ENCODE assay signal across 25 cellular contexts in genomic region chr7:8285155-8285554, GRCh38.
"Had no signal": no experiment of that assay in that cellular context is flagged by ENCODE, and none has a peak within 500 bp of the region (broad histone marks: within the 10 kb centered on the region; RNA-seq: fewer than 3 reads in every experiment).

No MANE protein-coding gene starts in this region.

- H3K4me2 ChIP-seq: KMS-11 had no signal

- DNase-seq: activated CD4-positive, alpha-beta memory T cell treated with anti-CD3 and anti-CD28 coated beads for 36 hours; activated CD4-positive, alpha-beta T cell treated with anti-CD3 and anti-CD28 coated beads, Interleukin-2, amount 10 ng/mL, durations not matched to agents 7 days and 5 days; activated CD4-positive, CD25-positive, alpha-beta regulatory T cell; activated CD8-positive, alpha-beta memory T cell treated with anti-CD3 and anti-CD28 coated beads for 24 hours; activated gamma-delta T cell treated with Interleukin-2 at 50 U/mL for 16 hours; activated naive CD4-positive, alpha-beta T cell treated with anti-CD3 and anti-CD28 coated beads, Interleukin-2, amount 10 ng/mL, durations not matched to agents 7 days and 5 days; activated naive CD8-positive, alpha-beta T cell treated with anti-CD3 and anti-CD28 coated beads for 36 hours; activated T-cell treated with anti-CD3 and anti-CD28 coated beads, Interleukin-2, amount 50 U/mL, for 48 hours; brain microvascular endothelial cell; NCI-H1092; NCI-H1694 treated with DMSO at 0.1 percent for 48 hours; NCI-H2029 treated with DMSO at 0.1 percent for 48 hours; NCI-H510A; NCI-H526 treated with DMSO at 0.1 percent for 48 hours; NK-92 treated with Interleukin-12 subunit alpha and Interleukin-12 subunit beta, amount 100 ng/mL, for 24 hours; OCI-M1; Peyer's patch; SHP77 treated with DMSO at 0.1 percent for 48 hours; T-cell; T-helper 2 cell; T1000 had no signal

- H3K4me3 Mint-ChIP-seq: activated CD4-positive, alpha-beta memory T cell treated with anti-CD3 and anti-CD28 coated beads for 36 hours; activated CD4-positive, alpha-beta T cell treated with anti-CD3 and anti-CD28 coated beads, Interleukin-2, amount 10 ng/mL, durations not matched to agents 7 days and 5 days; activated naive CD4-positive, alpha-beta T cell treated with anti-CD3 and anti-CD28 coated beads, Interleukin-2, amount 10 ng/mL, durations not matched to agents 7 days and 5 days; activated naive CD8-positive, alpha-beta T cell treated with anti-CD3 and anti-CD28 coated beads for 36 hours; activated T-helper 17 cell treated with anti-CD3 and anti-CD28 coated beads, Interleukin-2, amount 50 U/mL, for 72 hours; central memory CD8-positive, alpha-beta T cell; T-cell had no signal

- H3K27me3 Mint-ChIP-seq: activated naive CD8-positive, alpha-beta T cell treated with anti-CD3 and anti-CD28 coated beads for 36 hours; activated T-helper 17 cell treated with anti-CD3 and anti-CD28 coated beads, Interleukin-2, amount 50 U/mL, for 72 hours had no signal

- H3K4me1 ChIP-seq: Peyer's patch had no signal

- ATAC-seq: activated T-helper 17 cell treated with anti-CD3 and anti-CD28 coated beads, Interleukin-2, amount 50 U/mL, for 72 hours; T-cell had no signal

- H3K27me3 ChIP-seq: brain microvascular endothelial cell, Peyer's patch had no signal

- H3K27ac Mint-ChIP-seq: activated CD4-positive, alpha-beta memory T cell treated with anti-CD3 and anti-CD28 coated beads for 36 hours; activated CD4-positive, alpha-beta T cell treated with anti-CD3 and anti-CD28 coated beads, Interleukin-2, amount 10 ng/mL, durations not matched to agents 7 days and 5 days; activated naive CD4-positive, alpha-beta T cell treated with anti-CD3 and anti-CD28 coated beads, Interleukin-2, amount 10 ng/mL, durations not matched to agents 7 days and 5 days; activated naive CD8-positive, alpha-beta T cell treated with anti-CD3 and anti-CD28 coated beads for 36 hours; activated T-helper 17 cell treated with anti-CD3 and anti-CD28 coated beads, Interleukin-2, amount 50 U/mL, for 72 hours; T-cell had no signal

- H3K9me3 Mint-ChIP-seq: activated CD4-positive, alpha-beta memory T cell treated with anti-CD3 and anti-CD28 coated beads for 36 hours; activated CD4-positive, alpha-beta T cell treated with anti-CD3 and anti-CD28 coated beads, Interleukin-2, amount 10 ng/mL, durations not matched to agents 7 days and 5 days; activated naive CD4-positive, alpha-beta T cell treated with anti-CD3 and anti-CD28 coated beads, Interleukin-2, amount 10 ng/mL, durations not matched to agents 7 days and 5 days; activated naive CD8-positive, alpha-beta T cell treated with anti-CD3 and anti-CD28 coated beads for 36 hours; activated T-helper 17 cell treated with anti-CD3 and anti-CD28 coated beads, Interleukin-2, amount 50 U/mL, for 72 hours; central memory CD8-positive, alpha-beta T cell; T-cell had no signal

- H3K4me3 ChIP-seq: Peyer's patch had no signal

- H3K36me3 Mint-ChIP-seq: activated CD4-positive, alpha-beta memory T cell treated with anti-CD3 and anti-CD28 coated beads for 36 hours; activated naive CD4-positive, alpha-beta T cell treated with anti-CD3 and anti-CD28 coated beads, Interleukin-2, amount 10 ng/mL, durations not matched to agents 7 days and 5 days; activated naive CD8-positive, alpha-beta T cell treated with anti-CD3 and anti-CD28 coated beads for 36 hours; T-cell had no signal

- H3K9ac ChIP-seq: KMS-11 had no signal

- H3K9me3 ChIP-seq: Peyer's patch had no signal

- H3K4me1 Mint-ChIP-seq: activated CD4-positive, alpha-beta T cell treated with anti-CD3 and anti-CD28 coated beads, Interleukin-2, amount 10 ng/mL, durations not matched to agents 7 days and 5 days; activated naive CD4-positive, alpha-beta T cell treated with anti-CD3 and anti-CD28 coated beads, Interleukin-2, amount 10 ng/mL, durations not matched to agents 7 days and 5 days; activated T-helper 17 cell treated with anti-CD3 and anti-CD28 coated beads, Interleukin-2, amount 50 U/mL, for 72 hours; central memory CD8-positive, alpha-beta T cell; T-cell had no signal

- H3K36me3 ChIP-seq: brain microvascular endothelial cell, Peyer's patch had no signal

- H3K27ac ChIP-seq: brain microvascular endothelial cell, KMS-11, Peyer's patch, RWPE1 had no signal
